In genomic region chr20:6311841-6312655, GRCh38 we compare ENCODE assay signal across 20 cellular contexts.
"Had no signal": no experiment of that assay in that cellular context is flagged by ENCODE, and none has a peak within 500 bp of the region (broad histone marks: within the 10 kb centered on the region; RNA-seq: fewer than 3 reads in every experiment).

No MANE protein-coding gene starts in this region.

- H3K27ac Mint-ChIP-seq: activated CD4-positive, alpha-beta T cell treated with anti-CD3 and anti-CD28 coated beads, Interleukin-2, amount 10 ng/mL, durations not matched to agents 7 days and 5 days; activated CD8-positive, alpha-beta T cell treated with anti-CD3 and anti-CD28 coated beads, Interleukin-2, amount 10 ng/mL, durations not matched to agents 7 days and 5 days; activated naive CD4-positive, alpha-beta T cell treated with anti-CD3 and anti-CD28 coated beads, Interleukin-2, amount 50 U/mL, for 72 hours; natural killer cell; progenitor cell of endocrine pancreas had no signal

- H3K36me3 Mint-ChIP-seq: activated naive CD4-positive, alpha-beta T cell treated with anti-CD3 and anti-CD28 coated beads, Interleukin-2, amount 50 U/mL, for 72 hours had no signal

- H3K4me1 ChIP-seq: left lung, upper lobe of left lung had no signal

- H3K27me3 ChIP-seq: brain microvascular endothelial cell, left lung, upper lobe of left lung had no signal

- H3K4me3 Mint-ChIP-seq: activated CD4-positive, alpha-beta T cell treated with anti-CD3 and anti-CD28 coated beads, Interleukin-2, amount 10 ng/mL, durations not matched to agents 7 days and 5 days; activated CD8-positive, alpha-beta T cell treated with anti-CD3 and anti-CD28 coated beads, Interleukin-2, amount 10 ng/mL, durations not matched to agents 7 days and 5 days; central memory CD8-positive, alpha-beta T cell; natural killer cell had no signal

- H3K27me3 Mint-ChIP-seq: activated CD4-positive, alpha-beta T cell treated with anti-CD3 and anti-CD28 coated beads, Interleukin-2, amount 10 ng/mL, durations not matched to agents 7 days and 5 days; central memory CD8-positive, alpha-beta T cell; progenitor cell of endocrine pancreas had no signal

- H3K36me3 ChIP-seq: brain microvascular endothelial cell, left lung, upper lobe of left lung, WERI-Rb-1 had no signal

- H3K4me3 ChIP-seq: coronary artery, left lung, upper lobe of left lung had no signal

- H3K27ac ChIP-seq: brain microvascular endothelial cell, coronary artery, left lung, upper lobe of left lung, WERI-Rb-1 had no signal

- DNase-seq: activated CD4-positive, alpha-beta T cell treated with anti-CD3 and anti-CD28 coated beads, Interleukin-2, amount 10 ng/mL, durations not matched to agents 7 days and 5 days; activated CD4-positive, CD25-positive, alpha-beta regulatory T cell treated with anti-CD3 and anti-CD28 coated beads, Interleukin-2, amount 50 U/mL, for 72 hours; activated CD8-positive, alpha-beta T cell treated with anti-CD3 and anti-CD28 coated beads, Interleukin-2, amount 10 ng/mL, durations not matched to agents 7 days and 5 days; activated T-cell treated with anti-CD3 and anti-CD28 coated beads, Interleukin-2, amount 50 U/mL, for 1 hour; aorta; brain microvascular endothelial cell; foreskin melanocyte; kidney glomerular epithelial cell; left lung; midbrain; natural killer cell; stimulated activated CD4-positive, alpha-beta T cell treated with anti-CD3 and anti-CD28 coated beads, Interleukin-4, amount 100 ng/mL, for 1 hour; stimulated activated naive CD4-positive, alpha-beta T cell treated with Interleukin-2 at 50 U/mL for 16 hours; T-helper 1 cell; upper lobe of left lung; WERI-Rb-1 had no signal

- H3K4me1 Mint-ChIP-seq: activated CD4-positive, alpha-beta T cell treated with anti-CD3 and anti-CD28 coated beads, Interleukin-2, amount 10 ng/mL, durations not matched to agents 7 days and 5 days; central memory CD8-positive, alpha-beta T cell; natural killer cell had no signal
